9 cellular contexts compared by ENCODE assay signal in the genomic region with DNA sequence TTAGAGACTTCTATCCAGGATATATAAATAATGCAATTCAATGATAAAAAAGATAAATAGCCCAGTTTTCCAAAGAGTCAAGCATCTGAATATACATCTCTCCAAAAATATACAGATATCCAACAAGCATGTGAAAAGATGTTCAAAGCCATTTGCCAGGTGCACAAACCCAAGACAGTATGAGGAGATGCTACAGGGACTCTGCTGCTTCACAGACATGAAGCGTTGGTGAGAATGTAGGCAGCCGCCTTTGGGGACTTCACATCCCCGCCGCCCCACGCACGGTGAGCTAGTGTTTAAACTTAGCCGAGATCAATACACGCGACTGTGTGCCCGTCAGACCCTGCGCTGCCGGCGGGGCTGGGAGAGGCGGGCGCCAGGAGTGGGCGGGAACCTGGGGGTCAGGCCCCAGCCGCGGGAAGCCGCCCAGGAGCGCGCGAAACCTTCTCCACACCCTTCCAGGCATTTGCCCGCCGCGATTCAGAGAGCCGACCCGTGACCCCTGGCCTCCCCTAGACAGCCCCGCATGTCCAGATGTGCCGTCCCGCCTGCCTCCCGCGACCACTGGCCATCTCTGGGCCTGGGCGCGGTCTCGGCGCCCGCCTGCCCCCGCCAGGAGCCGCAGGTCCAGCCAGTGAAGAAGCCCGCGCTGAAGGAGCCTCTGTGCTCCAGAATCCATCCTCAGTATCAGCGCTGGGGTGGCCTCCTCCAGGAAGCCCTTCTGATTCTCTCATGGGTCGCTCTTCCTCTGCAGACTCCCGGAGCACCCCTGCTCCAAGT. TPM values are rescaled to one million over a fixed set of nuclear protein-coding genes. Genes with fewer than 3 reads are reported as not detected.
DNase-seq lines count a peak whose midpoint lies in the region; ATAC-seq and TF ChIP-seq lines count a peak whose summit lies in the region.
"Had no signal": no experiment of that assay in that cellular context is flagged by ENCODE, and none has a peak within 500 bp of the region (broad histone marks: within the 10 kb centered on the region; RNA-seq: fewer than 3 reads in every experiment).

No MANE protein-coding gene starts in this region.

- no peak for DNase-seq in activated CD4-positive, CD25-positive, alpha-beta regulatory T cell treated with anti-CD3 and anti-CD28 coated beads, Interleukin-2, amount 50 U/mL, for 72 hours
- peak; percentile 24 for DNase-seq in central memory CD4-positive, alpha-beta T cell
- peak in 2 of 3 donors; percentile 48 to 66 for DNase-seq in mucosa of descending colon
- no peak for DNase-seq in vagina (ENCODE audit: extremely low spot score in 2 of 2)
- DNase-seq in mucosa of gallbladder (ENCODE audit: low spot score), result no peak
- DNase-seq: DND-41 had no signal

- TF ChIP-seq CTCF in OCI-LY1 (IDR thresholded peaks at IDR 0.05; ENCODE audit: low read length) (no peak), mucosa of descending colon (IDR thresholded peaks at IDR 0.05) (no peak), vagina (IDR thresholded peaks at IDR 0.05) (no peak)

- H2AFZ ChIP-seq in OCI-LY1 (ENCODE audit: low read length), result no peak overlapping the region

- H3K36me3 ChIP-seq in OCI-LY1 (ENCODE audit: insufficient read depth, low read length), result peaks cover 41% of the 10 kb centered on the region
- no peaks in the 10 kb centered on the region for H3K36me3 ChIP-seq in mucosa of descending colon (ENCODE audit: low read depth)
- H3K36me3 ChIP-seq in vagina, result no peaks in the 10 kb centered on the region

- 0 out of 2 replicates have a peak, but pooled peaks cover 3% of the 10 kb centered on the region for H4K20me1 ChIP-seq in OCI-LY1 (ENCODE audit: insufficient read depth, low read length)

- peak overlapping the region; percentile 95 for H3K4me2 ChIP-seq in OCI-LY1 (ENCODE audit: low read length)

- intact Hi-C loops in mucosa of descending colon (cut with DNase I, micrococcal nuclease), result no loop called here
- intact Hi-C loops in vagina (cut with DNase I), result no loop called here

- no peak for TF ChIP-seq POLR2A in vagina (IDR thresholded peaks at IDR 0.05)

- H3K27ac ChIP-seq in OCI-LY1 (ENCODE audit: low read depth, low read length, poor library complexity, severe bottlenecking) (peak overlapping the region; percentile 100), vagina (peak overlapping the region; percentile 1)

- H3K79me2 ChIP-seq in OCI-LY1 (ENCODE audit: insufficient read depth, low read length), result peaks cover 79% of the 10 kb centered on the region

- H3K4me3 ChIP-seq in OCI-LY1 (ENCODE audit: low read depth, low read length, poor library complexity, severe bottlenecking) (peak overlapping the region; percentile 98), mucosa of descending colon (no peak overlapping the region), vagina (peak overlapping the region; percentile 38 to 42)

- peak overlapping the region; percentile 93 for H3K9ac ChIP-seq in OCI-LY1 (ENCODE audit: low read length)

- H3K9me3 ChIP-seq in OCI-LY1 (ENCODE audit: low read length), result no peaks in the 10 kb centered on the region
- H3K9me3 ChIP-seq in mucosa of descending colon, result no peaks in the 10 kb centered on the region
- no peaks in the 10 kb centered on the region for H3K9me3 ChIP-seq in vagina

- ATAC-seq in activated CD4-positive, CD25-positive, alpha-beta regulatory T cell treated with anti-CD3 and anti-CD28 coated beads, Interleukin-2, amount 50 U/mL, for 24 hours, result peak; percentile 11 to 22
- ATAC-seq in HG02840 (IDR thresholded peaks at IDR 0.05; ENCODE audit: low FRiP score, unreplicated experiment) (peak; percentile 18), mucosa of descending colon (peak; percentile 39)

- H3K4me1 ChIP-seq in OCI-LY1 (ENCODE audit: insufficient read depth, low read length, severe bottlenecking) (peaks cover 71% of the 10 kb centered on the region), mucosa of descending colon (ENCODE audit: low read depth) (peaks cover 18% of the 10 kb centered on the region), vagina (peaks cover 19% of the 10 kb centered on the region)

- peaks cover 6% of the 10 kb centered on the region; the same call in 1 of the 2 replicates for H3F3A ChIP-seq in OCI-LY1 (ENCODE audit: insufficient read depth, low read length)

- no peaks in the 10 kb centered on the region for H3K27me3 ChIP-seq in OCI-LY1 (ENCODE audit: insufficient read depth, low read length)
- H3K27me3 ChIP-seq in vagina, result no peaks in the 10 kb centered on the region

- H3K9me2 ChIP-seq in OCI-LY1 (ENCODE audit: low read depth, low read length), result no peaks in the 10 kb centered on the region

RNA-seq across cellular contexts. Expression of a gene that starts 0.8 kb away (rescaled TPM):
- total RNA-seq in mucosa of descending colon, result 10 to 100 TPM in 2 of 3 donors, 1 to 10 TPM in 1; 8.2 to 14.9 (median 14.3) TPM
- total RNA-seq in vagina, result 22.8 TPM
- total RNA-seq in mucosa of gallbladder, result 25.8 TPM

RNA-seq across cellular contexts. Expression of a gene that starts 57.8 kb away (rescaled TPM):
- total RNA-seq in mucosa of descending colon (not detected), vagina (not detected), mucosa of gallbladder (not detected)

Comparison
In these comparisons a context has a peak if more than half of its experiments do, and no peak if none do; other contexts are left out.
1. DNase-seq: peak in central memory CD4-positive, alpha-beta T cell (single experiment) and mucosa of descending colon (2 of 3); none in activated CD4-positive, CD25-positive, alpha-beta regulatory T cell treated with anti-CD3 and anti-CD28 coated beads, Interleukin-2, amount 50 U/mL, for 72 hours (single experiment), vagina (0 of 2) and mucosa of gallbladder (single experiment).
2. Peak in every context shown above with its lines, with median percentiles within 50 percentile points of each other: ATAC-seq.